Comparison of ENCODE assay signal across 20 cellular contexts in genomic region chr12:106712768-106713167, GRCh38.
"Had no signal": no experiment of that assay in that cellular context is flagged by ENCODE, and none has a peak within 500 bp of the region (broad histone marks: within the 10 kb centered on the region; RNA-seq: fewer than 3 reads in every experiment).

No MANE protein-coding gene starts in this region.

- H3K9me3 ChIP-seq: SJSA1 had no signal

- DNase-seq: KBM-7, MV-4-11, NCI-H1048, NCI-H1105, NCI-H1417, NCI-H1436 treated with DMSO at 0.1 percent for 48 hours, NCI-H1694, NCI-H187 treated with DMSO at 0.1 percent for 48 hours, NCI-H2029 treated with DMSO at 0.1 percent for 48 hours, NCI-H2107, NCI-H2227 treated with DMSO at 0.1 percent for 48 hours, NCI-H524, NCI-H526 treated with DMSO at 0.1 percent for 48 hours, NCI-H774, Right ventricle myocardium superior, RPMI8226, SIG-M5 had no signal

- H3K4me1 ChIP-seq: SJSA1 had no signal

- H3K27ac ChIP-seq: SJSA1, SK-N-MC had no signal

- FAIRE-seq: RCC 7860 had no signal

- H3K4me3 ChIP-seq: SJSA1, SK-N-MC had no signal

- H3K36me3 ChIP-seq: SJSA1 had no signal
